In the genomic region with DNA sequence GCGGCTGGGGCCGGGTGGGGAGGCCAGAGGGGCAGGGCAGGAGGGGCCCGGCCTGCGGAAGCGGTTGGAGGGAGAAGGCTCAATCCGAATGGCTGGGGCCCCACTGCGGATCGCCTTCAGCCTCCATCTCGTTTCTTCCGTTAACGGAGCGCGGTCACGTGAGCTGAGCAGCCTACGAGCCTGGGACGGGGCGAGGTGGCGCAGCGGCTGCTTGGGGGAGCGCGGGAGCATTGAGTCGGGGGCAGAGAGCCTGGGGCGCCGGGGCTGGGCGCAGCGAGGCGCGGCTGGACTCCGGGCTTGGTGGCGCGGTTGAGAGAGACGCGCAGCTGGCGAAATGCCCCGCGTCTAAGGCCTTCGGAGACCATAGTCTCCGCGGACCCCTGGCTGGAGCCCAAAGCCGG, we compare ENCODE assay signal across 8 cellular contexts.
DNase-seq lines count a peak whose midpoint lies in the region; ATAC-seq and TF ChIP-seq lines count a peak whose summit lies in the region.
"Not testable (repeated sequence)": the region's sequence is repeated elsewhere in the genome, so short reads cannot be mapped to it uniquely, and the experiment has no call there.

No MANE protein-coding gene starts in this region.

- in situ Hi-C loops in GM13977 (cut with MboI; ENCODE audit: low pct_unique_long_range_greater_than_20kb, low sequenced_read_pairs, unreplicated experiment), result loop anchor here (25.0 kb wide), 1 partner anchor 1202 kb away; no protein-coding TSS in a partner anchor

- H3K27ac ChIP-seq in Karpas-422 (ENCODE audit: low read length) (peak overlapping the region; percentile 81), coronary artery (peak overlapping the region; percentile 69 to 88), sigmoid colon (peak overlapping the region; percentile 77 to 87 (median 82))

- peaks cover 24% of the 10 kb centered on the region for H3K4me1 Mint-ChIP-seq in activated CD8-positive, alpha-beta T cell treated with anti-CD3 and anti-CD28 coated beads, Interleukin-2, amount 10 ng/mL, durations not matched to agents 7 days and 5 days (ENCODE audit: low read depth)
- H3K4me1 Mint-ChIP-seq in type B pancreatic cell (ENCODE audit: unreplicated experiment), result peaks cover 21% of the 10 kb centered on the region

- peak overlapping the region; percentile 91 for H3K4me3 Mint-ChIP-seq in activated CD8-positive, alpha-beta T cell treated with anti-CD3 and anti-CD28 coated beads, Interleukin-2, amount 10 ng/mL, durations not matched to agents 7 days and 5 days
- peak overlapping the region; percentile 90 for H3K4me3 Mint-ChIP-seq in type B pancreatic cell

- ATAC-seq in HG02571 (IDR thresholded peaks at IDR 0.05; ENCODE audit: unreplicated experiment), result peak; percentile 52
- ATAC-seq in activated CD8-positive, alpha-beta T cell treated with anti-CD3 and anti-CD28 coated beads, Interleukin-2, amount 10 ng/mL, durations not matched to agents 7 days and 5 days, result peak; percentile 80

- peaks cover 45% of the 10 kb centered on the region for H3K79me2 ChIP-seq in Karpas-422 (ENCODE audit: low read length)

- H3K27me3 ChIP-seq in Karpas-422 (ENCODE audit: low read length); sigmoid colon: not testable (repeated sequence)

- H3K27ac Mint-ChIP-seq in activated CD8-positive, alpha-beta T cell treated with anti-CD3 and anti-CD28 coated beads, Interleukin-2, amount 10 ng/mL, durations not matched to agents 7 days and 5 days, result peak overlapping the region; percentile 91
- H3K27ac Mint-ChIP-seq in type B pancreatic cell, result not testable (repeated sequence)

- 0 out of 2 replicates have a peak overlapping the region, but pooled peaks have one; percentile 33 for H2AFZ ChIP-seq in Karpas-422 (ENCODE audit: low read length)

- H3K36me3 ChIP-seq in Karpas-422 (ENCODE audit: insufficient read depth, low read length), result peaks cover 15% of the 10 kb centered on the region
- H3K36me3 ChIP-seq in sigmoid colon, result not testable (repeated sequence)

- H3K36me3 Mint-ChIP-seq in activated CD8-positive, alpha-beta T cell treated with anti-CD3 and anti-CD28 coated beads, Interleukin-2, amount 10 ng/mL, durations not matched to agents 7 days and 5 days (ENCODE audit: low read depth), result peaks cover 32% of the 10 kb centered on the region
- peaks cover 21% of the 10 kb centered on the region for H3K36me3 Mint-ChIP-seq in type B pancreatic cell

- CTCF ChIA-PET in activated CD8-positive, alpha-beta T cell treated with anti-CD3 and anti-CD28 coated beads, Interleukin-2, amount 10 ng/mL, durations not matched to agents 7 days and 5 days (lab: Charles Lee), result not testable (repeated sequence)

- H3K9me3 ChIP-seq in Karpas-422 (ENCODE audit: low read length); sigmoid colon: not testable (repeated sequence)

- POLR2A ChIA-PET in activated CD8-positive, alpha-beta T cell treated with anti-CD3 and anti-CD28 coated beads, Interleukin-2, amount 10 ng/mL, durations not matched to agents 7 days and 5 days (lab: Charles Lee), result interaction anchor here (0.6 to 1.2 kb wide), 7 partner anchors 10 to 273 kb away, joined by 3 to 4 read pairs (median 3); partner anchors contain the start of gene PLEKHM1

- peaks cover 28% of the 10 kb centered on the region for H3K4me1 ChIP-seq in Karpas-422 (ENCODE audit: low read length)
- H3K4me1 ChIP-seq in sigmoid colon, result peaks cover 0 to 28% (median 15%) of the 10 kb centered on the region in 4 donors

- peak overlapping the region; percentile 79 for H3K9ac ChIP-seq in Karpas-422 (ENCODE audit: low read length)

- WGBS in sigmoid colon, 2 donors, result 0% methylated on average over 40 of the region's 40 CpGs

- H3K9me2 ChIP-seq in Karpas-422 (replicated peaks; ENCODE audit: insufficient read depth, low read length), result not testable (repeated sequence)

- TF ChIP-seq CTCF in GM13977 (IDR thresholded peaks at IDR 0.05; ENCODE audit: extremely low read depth, insufficient read depth, missing control alignments) (peak; percentile 38), sigmoid colon (IDR thresholded peaks at IDR 0.05) (peak in 1 of 4 experiments; percentile 26), type B pancreatic cell (conservative IDR thresholded peaks at IDR 0.05) (peak; percentile 46)
- not testable (repeated sequence) for TF ChIP-seq CTCF in coronary artery (IDR thresholded peaks at IDR 0.05)

- H3K4me2 ChIP-seq in Karpas-422 (ENCODE audit: low read depth, low read length, poor library complexity, severe bottlenecking), result peak overlapping the region; percentile 87

- TF ChIP-seq POLR2A in sigmoid colon (IDR thresholded peaks at IDR 0.05), result not testable (repeated sequence)

- intact Hi-C loops in sigmoid colon (cut with DNase I), result not testable (repeated sequence)

- peak; percentile 92 for DNase-seq in GM13977 (ENCODE audit: low spot score)
- peak; percentile 97 for DNase-seq in Karpas-422
- DNase-seq in activated CD8-positive, alpha-beta T cell treated with anti-CD3 and anti-CD28 coated beads, Interleukin-2, amount 10 ng/mL, durations not matched to agents 7 days and 5 days, result peak; percentile 90
- peak; percentile 84 for DNase-seq in coronary artery (ENCODE audit: low spot score)
- DNase-seq in islet precursor cell, result peak; percentile 91
- peak; percentile 91 for DNase-seq in sigmoid colon
- DNase-seq in type B pancreatic cell (ENCODE audit: extremely low spot score, unreplicated experiment), result peak; percentile 83

- not testable (repeated sequence) for H3K27me3 Mint-ChIP-seq in activated CD8-positive, alpha-beta T cell treated with anti-CD3 and anti-CD28 coated beads, Interleukin-2, amount 10 ng/mL, durations not matched to agents 7 days and 5 days (ENCODE audit: low read depth); type B pancreatic cell

- not testable (repeated sequence) for TF ChIP-seq EP300 in sigmoid colon (IDR thresholded peaks at IDR 0.05)

- not testable (repeated sequence) for H4K20me1 ChIP-seq in Karpas-422 (ENCODE audit: insufficient read depth, low read depth, low read length)

- H3K9me3 Mint-ChIP-seq in activated CD8-positive, alpha-beta T cell treated with anti-CD3 and anti-CD28 coated beads, Interleukin-2, amount 10 ng/mL, durations not matched to agents 7 days and 5 days (ENCODE audit: insufficient read depth); type B pancreatic cell: not testable (repeated sequence)

- H3K4me3 ChIP-seq in Karpas-422 (ENCODE audit: low read length) (peak overlapping the region; percentile 76), coronary artery (peak overlapping the region; percentile 87), sigmoid colon (peak overlapping the region; percentile 47 to 84 (median 70))

Comparison
In these comparisons a context has a peak if more than half of its experiments do, and no peak if none do; other contexts are left out.
1. Peak in every context shown above with its lines: DNase-seq, ATAC-seq, H3K4me3 ChIP-seq and H3K27ac ChIP-seq.